ENCODE assay signal across 8 cellular contexts in the genomic region with DNA sequence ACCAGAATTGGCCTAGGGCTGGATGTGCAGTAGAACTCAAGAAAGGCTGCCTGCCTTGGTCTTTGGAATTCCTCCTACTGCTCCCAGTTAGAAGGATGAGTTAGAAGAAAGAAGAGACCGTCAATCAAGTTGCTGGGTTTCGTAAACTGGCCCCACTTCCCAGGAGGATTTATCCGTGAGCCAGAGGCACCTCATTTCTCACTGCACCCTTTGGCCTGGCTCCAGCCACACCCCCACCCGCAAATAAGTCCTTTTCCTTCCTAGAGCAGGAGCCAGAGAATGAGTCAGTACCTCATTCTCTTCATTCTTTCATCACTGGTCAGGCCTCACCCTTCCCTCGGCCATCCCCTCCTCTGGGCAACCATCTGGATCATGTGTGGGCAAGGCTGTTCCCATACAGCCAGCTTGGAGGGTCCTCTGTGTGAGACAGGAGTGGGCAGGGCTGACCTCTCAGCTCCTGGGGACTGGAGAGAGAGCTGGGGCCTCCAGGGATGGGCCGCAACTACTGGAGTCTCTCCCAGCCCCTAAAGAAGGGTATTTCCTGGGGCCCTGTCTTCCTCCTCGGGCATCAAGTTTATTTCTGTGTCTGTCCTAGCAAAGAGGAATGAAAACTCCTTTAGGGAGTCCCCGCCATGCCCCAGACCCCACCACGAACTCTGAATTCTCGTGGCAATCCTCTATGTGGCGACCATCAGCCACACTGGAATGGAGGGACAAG.
DNase-seq lines count a peak whose midpoint lies in the region; TF ChIP-seq lines count a peak whose summit lies in the region.

No MANE protein-coding gene starts in this region.

- H2BK5ac ChIP-seq in mesendoderm (ENCODE audit: low read length) = peak overlapping the region; percentile 43

- intact Hi-C loops in breast epithelium (cut with DNase I; ENCODE audit: low total_unique reads) = no loop called here

- no peak overlapping the region for H3K9ac ChIP-seq in mesendoderm (ENCODE audit: low read length)

- no peak overlapping the region for H3K23ac ChIP-seq in mesendoderm (ENCODE audit: low read length)

- no peak overlapping the region for H4K5ac ChIP-seq in mesendoderm (ENCODE audit: low read length)

- DNase-seq in AG08395 (ENCODE audit: low spot score) = peak; percentile 96
- DNase-seq in HT-29 (ENCODE audit: low spot score) = peak; percentile 77
- DNase-seq in breast epithelium (ENCODE audit: low spot score in 2 of 2) = peak; percentile 75 to 84
- peak; percentile 73 for DNase-seq in mesendoderm
- no peak for DNase-seq in iPS-NIHi7 (ENCODE audit: extremely low spot score)
- DNase-seq in NCI-H146 (lab: John Stamatoyannopoulos, UW) = no peak
- DNase-seq in NCI-H1694 (lab: John Stamatoyannopoulos, UW) = no peak
- no peak for DNase-seq in NCI-H82 (lab: John Stamatoyannopoulos, UW)

- no CpG with 5 or more reads among the region's 11 CpGs for WGBS in mesendoderm (ENCODE audit: extremely low coverage, insufficient coverage, low lambda C conversion rate)

- peak overlapping the region; percentile 25 for H3K4ac ChIP-seq in mesendoderm (ENCODE audit: low read depth, low read length)

- H2BK15ac ChIP-seq in mesendoderm (replicated peaks; ENCODE audit: low read depth) = no peak overlapping the region

- no peaks in the 10 kb centered on the region for H3K9me3 ChIP-seq in breast epithelium

- H2BK120ac ChIP-seq in mesendoderm (ENCODE audit: low read depth, low read length) = no peak overlapping the region

- H3K56ac ChIP-seq in mesendoderm (ENCODE audit: low read length) = peak overlapping the region; percentile 69

- H3K36me3 ChIP-seq in breast epithelium = no peaks in the 10 kb centered on the region
- no peaks in the 10 kb centered on the region for H3K36me3 ChIP-seq in mesendoderm (ENCODE audit: control insufficient read depth, insufficient read depth, low read length)

- H3K79me1 ChIP-seq in mesendoderm (ENCODE audit: low read length) = no peaks in the 10 kb centered on the region

- H3K4me1 ChIP-seq in breast epithelium (no peaks in the 10 kb centered on the region), mesendoderm (ENCODE audit: control insufficient read depth, low read depth, low read length) (peaks cover 16% of the 10 kb centered on the region)

- H2AK5ac ChIP-seq in mesendoderm (ENCODE audit: low read length) = peak overlapping the region; percentile 93

- no peak for TF ChIP-seq POLR2A in breast epithelium (IDR thresholded peaks at IDR 0.05)

- no peaks in the 10 kb centered on the region for H3K79me2 ChIP-seq in mesendoderm (ENCODE audit: control insufficient read depth, insufficient read depth, low read length)

- H3K4me3 ChIP-seq in breast epithelium (no peak overlapping the region), mesendoderm (ENCODE audit: low read length) (no peak overlapping the region)

- peak overlapping the region; percentile 7 for H3K18ac ChIP-seq in mesendoderm (ENCODE audit: low read length)

- H3K4me2 ChIP-seq in mesendoderm (ENCODE audit: low read length) = no peak overlapping the region

- no peak for TF ChIP-seq CTCF in breast epithelium (IDR thresholded peaks at IDR 0.05)

- no peak overlapping the region for H4K8ac ChIP-seq in mesendoderm (ENCODE audit: low read depth, low read length)

- H3K27me3 ChIP-seq in breast epithelium = no peaks in the 10 kb centered on the region
- H3K27me3 ChIP-seq in mesendoderm (ENCODE audit: insufficient read depth, low read length, poor library complexity) = no peaks in the 10 kb centered on the region

- peak overlapping the region; percentile 73 to 84 for H3K27ac ChIP-seq in breast epithelium
- H3K27ac ChIP-seq in mesendoderm (ENCODE audit: low read depth, low read length) = no peak overlapping the region

Comparison
In these comparisons a context has a peak if more than half of its experiments do, and no peak if none do; other contexts are left out.
1. DNase-seq: peak in AG08395 (single experiment), HT-29 (single experiment), breast epithelium (2 of 2) and mesendoderm (single experiment); none in iPS-NIHi7 (single experiment), NCI-H146 (single experiment), NCI-H1694 (single experiment) and NCI-H82 (single experiment).